In the genomic region with DNA sequence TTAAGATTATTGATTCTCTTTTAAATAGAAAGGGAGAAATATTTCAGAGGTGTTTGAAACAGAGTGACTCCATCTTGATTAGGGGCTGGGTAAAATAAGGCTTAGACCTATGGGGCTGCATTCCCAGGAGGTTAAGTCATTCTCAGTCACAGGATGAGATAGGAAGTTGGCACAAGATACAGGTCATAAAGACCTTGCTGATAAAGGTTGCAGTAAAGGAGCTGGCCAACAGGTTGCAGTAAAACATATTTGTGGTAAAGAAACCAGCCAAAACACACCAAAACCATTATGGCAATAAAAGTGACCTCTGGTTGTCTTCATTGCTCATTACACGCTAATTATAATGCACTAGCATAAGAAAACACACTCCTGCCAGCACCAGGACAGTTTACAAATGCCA, we compare ENCODE assay signal across 22 cellular contexts.
A peak's percentile ranks its signal among the peaks of the same experiment; 100 is the strongest.
DNase-seq lines count a peak whose midpoint lies in the region; ATAC-seq, FAIRE-seq and TF ChIP-seq lines count a peak whose summit lies in the region.
"Had no signal": no experiment of that assay in that cellular context is flagged by ENCODE, and none has a peak within 500 bp of the region (broad histone marks: within the 10 kb centered on the region; RNA-seq: fewer than 3 reads in every experiment).

No MANE protein-coding gene starts in this region.

- no peak overlapping the region for H3K56ac ChIP-seq in H9 (ENCODE audit: insufficient read length, low read depth, low read length)

- H3K79me2 ChIP-seq in GM12878 (ENCODE audit: control insufficient read depth, insufficient read depth, low read length) (no peaks in the 10 kb centered on the region), H9 (ENCODE audit: insufficient read depth, low read length) (no peaks in the 10 kb centered on the region)

- no peak overlapping the region for H2BK12ac ChIP-seq in H9 (ENCODE audit: insufficient read length, low read depth, low read length)

- H3K27ac Mint-ChIP-seq in H9 = no peak overlapping the region
- H3K27ac Mint-ChIP-seq: B cell; CD8-positive, alpha-beta T cell; T-helper 17 cell had no signal

- H3K36me3 Mint-ChIP-seq in H9 (ENCODE audit: insufficient read depth in 1 of 3, low read depth in 3 of 3) = peaks cover 3 to 8% (median 7%) of the 10 kb centered on the region in 3 experiments; a peak in 6 of 7 replicates
- H3K36me3 Mint-ChIP-seq: CD8-positive, alpha-beta T cell had no signal

- H4K5ac ChIP-seq in H9 (ENCODE audit: insufficient read length, low read depth, low read length) = no peak overlapping the region

- no peak overlapping the region for H3K4ac ChIP-seq in H9 (ENCODE audit: low read depth, low read length)

- H3K36me3 ChIP-seq in MG63 (no peaks in the 10 kb centered on the region), GM12878 (ENCODE audit: control insufficient read depth in 2 of 2, insufficient read depth in 2 of 2, low read length in 1 of 2) (no peaks in the 10 kb centered on the region)

- no peak overlapping the region for H2BK20ac ChIP-seq in H9 (ENCODE audit: low read depth, low read length, poor library complexity, severe bottlenecking)

- in situ Hi-C loops in GM12878 (cut with MboI) = no loop called here

- H3K9me3 Mint-ChIP-seq in H9 = peaks cover 34 to 36% of the 10 kb centered on the region in 2 experiments
- H3K9me3 Mint-ChIP-seq: CD8-positive, alpha-beta T cell had no signal

- H2BK15ac ChIP-seq in H9 (ENCODE audit: low read depth, low read length) = no peak overlapping the region

- SMC1A ChIA-PET in GM12878 (lab: Charles Lee; ENCODE audit: uncharacterized antibody, unreplicated experiment) = interaction anchor here (0.8 kb wide), 1 partner anchor 173 kb away, joined by 7 read pairs; no protein-coding TSS in a partner anchor

- H3K4me3 ChIP-seq in A549 (0 out of 3 replicates have a peak overlapping the region, but pooled peaks have one; percentile 25), MG63 (no peak overlapping the region), GM12878 (no peak overlapping the region)
- H3K4me3 ChIP-seq: GM23248 had no signal

- ATAC-seq in A549 = 0 out of 6 replicates have a peak, but pooled peaks of 1 of the 2 experiments have one; percentile 28
- peak; percentile 89 for ATAC-seq in GM12878
- no peak for ATAC-seq in GM21367 (IDR thresholded peaks at IDR 0.05; ENCODE audit: unreplicated experiment)
- ATAC-seq: CD8-positive, alpha-beta T cell; T-helper 17 cell had no signal

- TF ChIP-seq EP300 in A549 (IDR thresholded peaks at IDR 0.05) (no peak), GM12878 (IDR thresholded peaks at IDR 0.05; ENCODE audit: borderline replicate concordance in 1 of 2, control insufficient read depth in 1 of 2, low read depth in 2 of 2, low read length in 2 of 2) (no peak)

- RAD21 ChIA-PET in GM12878 (lab: Charles Lee; ENCODE audit: unreplicated experiment) = no interaction called here

- DNase-seq in A549 (ENCODE audit: low read depth in 1 of 2, low spot score in 1 of 2) (peak in 1 of 2 experiments; percentile 42), H4 (ENCODE audit: low spot score) (peak; percentile 18), MG63 (peak; percentile 9), GM12878 (ENCODE audit: low read depth, low spot score) (no peak), ecto neural progenitor cell (ENCODE audit: low spot score) (no peak), H9 (no peak), SHP77 (lab: John Stamatoyannopoulos, UW) (no peak)
- DNase-seq: CD8-positive, alpha-beta T cell; DMS 273 treated with DMSO at 0.1 percent for 48 hours; GM23248; Kasumi-1; NCI-H1048; NCI-H146; NCI-H2081 treated with DMSO at 0.1 percent for 48 hours; NCI-H2227 treated with DMSO at 0.1 percent for 48 hours; NCI-H526; OCI-M1; SHP77 treated with DMSO at 0.1 percent for 48 hours; T-helper 17 cell had no signal

- no peak overlapping the region for H3K9ac ChIP-seq in GM12878 (ENCODE audit: control insufficient read depth, insufficient read depth, low read length)
- no peak overlapping the region for H3K9ac ChIP-seq in H9 (ENCODE audit: extremely low read depth, insufficient read length, low read length)
- H3K9ac ChIP-seq: GM23248 had no signal

- H3K4me1 ChIP-seq in A549 (no peaks in the 10 kb centered on the region), GM12878 (ENCODE audit: control insufficient read depth, insufficient read depth, low read length) (no peaks in the 10 kb centered on the region), H9 (ENCODE audit: insufficient read depth, low read length) (no peaks in the 10 kb centered on the region)

- no peak overlapping the region for H3K4me3 Mint-ChIP-seq in H9
- H3K4me3 Mint-ChIP-seq: B cell; CD8-positive, alpha-beta T cell; T-helper 17 cell had no signal

- H2AFZ ChIP-seq in GM12878 (ENCODE audit: control insufficient read depth, low read depth, low read length) (no peak overlapping the region), H9 (ENCODE audit: low read length) (no peak overlapping the region)
- H2AFZ ChIP-seq: GM23248 had no signal

- H2AK5ac ChIP-seq in H9 (ENCODE audit: insufficient read length, low read length) = no peak overlapping the region

- 4% methylated on average over 1 of the region's 1 CpG for WGBS in A549 (ENCODE audit: missing lambda C conversion rate)
- WGBS in GM12878 (ENCODE audit: insufficient coverage, insufficient replicate concordance, low lambda C conversion rate, missing lambda C conversion rate) = 27% methylated on average over 1 of the region's 1 CpG
- WGBS in H9 (ENCODE audit: extremely low coverage, insufficient read length, low lambda C conversion rate) = no CpG with 5 or more reads among the region's 1 CpG

- POLR2A ChIA-PET in A549 (lab: Yijun Ruan, JAX) (no interaction called here), GM12878 (lab: Charles Lee) (no interaction called here)

- no peaks in the 10 kb centered on the region for H3K4me1 Mint-ChIP-seq in H9
- H3K4me1 Mint-ChIP-seq: B cell, T-helper 17 cell had no signal

- H3K4me2 ChIP-seq in A549 (peak overlapping the region; percentile 59), GM12878 (ENCODE audit: control insufficient read depth, insufficient read depth) (no peak overlapping the region), H9 (ENCODE audit: insufficient read depth, insufficient read length, low read length) (no peak overlapping the region)

- H3K23ac ChIP-seq in H9 (ENCODE audit: insufficient read length, low read depth, low read length) = no peak overlapping the region

- TF ChIP-seq RAD21 in A549 (conservative IDR thresholded peaks at IDR 0.05 in 1 of 2, IDR thresholded peaks at IDR 0.05 in 1 of 2) (no peak), GM12878 (IDR thresholded peaks at IDR 0.05; ENCODE audit: insufficient read depth, low read depth, low read length) (0 out of 2 replicates have a peak, but pooled peaks have one; percentile 25)

- H3T11ph ChIP-seq in H9 (ENCODE audit: low read length) = no peak overlapping the region

- H4K91ac ChIP-seq in H9 (ENCODE audit: insufficient read length, low read depth, low read length) = no peak overlapping the region

- no peaks in the 10 kb centered on the region for H3K23me2 ChIP-seq in H9 (ENCODE audit: insufficient read length, low read depth, low read length, poor library complexity, severe bottlenecking)

- H3K27me3 Mint-ChIP-seq in H9 (ENCODE audit: low read depth) = peaks cover 3% of the 10 kb centered on the region
- H3K27me3 Mint-ChIP-seq: B cell, T-helper 17 cell had no signal

- no peak overlapping the region for H2BK120ac ChIP-seq in H9 (ENCODE audit: low read depth, low read length, poor library complexity, severe bottlenecking)

- no peak overlapping the region for H4K8ac ChIP-seq in H9 (replicated peaks; ENCODE audit: insufficient read length, low read depth, low read length)

- H3K27ac ChIP-seq in A549 = no peak overlapping the region
- H3K27ac ChIP-seq in GM12878 (ENCODE audit: control insufficient read depth, insufficient read depth) = no peak overlapping the region
- H3K27ac ChIP-seq in H9 (ENCODE audit: insufficient read length, low read depth, low read length) = no peak overlapping the region
- H3K27ac ChIP-seq: GM23248 had no signal

- H3K27me3 ChIP-seq in MG63 = no peaks in the 10 kb centered on the region
- H3K27me3 ChIP-seq in GM12878 (replicated peaks in 1 of 2; ENCODE audit: control insufficient read depth in 2 of 2, insufficient read depth in 2 of 2, low read length in 1 of 2) = no peaks in the 10 kb centered on the region
- H3K27me3 ChIP-seq in H9 (ENCODE audit: insufficient read depth, low read length) = no peaks in the 10 kb centered on the region

- BruUV-seq in GM12878 (replicated peaks; lab: Mats Ljungman, UMichigan) = no TSS peak

- H3K9me3 ChIP-seq in A549 (no peaks in the 10 kb centered on the region), MG63 (no peaks in the 10 kb centered on the region), GM12878 (replicated peaks; ENCODE audit: control insufficient read depth, insufficient read depth, low read length) (no peaks in the 10 kb centered on the region; the same call in 2 of the 3 replicates), H9 (ENCODE audit: control insufficient read depth, low read depth, low read length) (peaks cover 24% of the 10 kb centered on the region)

- no peaks in the 10 kb centered on the region for H3K79me1 ChIP-seq in H9 (ENCODE audit: insufficient read depth, low read depth, low read length, poor library complexity, severe bottlenecking)

- CTCF ChIA-PET in A549 (lab: Yijun Ruan, JAX) (interaction anchor here (0.6 kb wide), 1 partner anchor 320 kb away, joined by 3 read pairs; no protein-coding TSS in a partner anchor), GM12878 (lab: Yijun Ruan, JAX) (interaction anchor here (1.9 kb wide), 1 partner anchor 135 kb away, joined by 7 read pairs; no protein-coding TSS in a partner anchor)

- TF ChIP-seq CTCF in A549 (IDR thresholded peaks at IDR 0.05) = no peak
- peak in 1 of 3 experiments; percentile 15; a peak in 1 of 6 replicates for TF ChIP-seq CTCF in GM12878 (IDR thresholded peaks at IDR 0.05 in 2 of 3, conservative IDR thresholded peaks at IDR 0.05 in 1 of 3; ENCODE audit: control insufficient read depth in 2 of 3, extremely low read depth in 1 of 3, insufficient read depth in 1 of 3, low read depth in 3 of 3, low read length in 3 of 3)
- TF ChIP-seq CTCF in H9 (conservative IDR thresholded peaks at IDR 0.05) = no peak

- TF ChIP-seq POLR2A in A549 (IDR thresholded peaks at IDR 0.05; ENCODE audit: low read length) = no peak
- no peak for TF ChIP-seq POLR2A in GM12878 (IDR thresholded peaks at IDR 0.05; ENCODE audit: low read depth, low read length)

- H4K20me1 ChIP-seq in GM12878 (ENCODE audit: control insufficient read depth, insufficient read depth) (no peaks in the 10 kb centered on the region), H9 (ENCODE audit: control insufficient read depth, insufficient read depth, insufficient read length) (no peaks in the 10 kb centered on the region)

- H3K18ac ChIP-seq in H9 (ENCODE audit: insufficient read length, low read depth, low read length) = no peak overlapping the region

- no peak overlapping the region for H3K14ac ChIP-seq in H9 (ENCODE audit: insufficient read depth, low read length)

- no peak overlapping the region for H2BK5ac ChIP-seq in H9 (ENCODE audit: insufficient read length, low read length)

- FAIRE-seq in A549 (lab: Jason Lieb, UNC) (no peak), GM12878 (lab: Jason Lieb, UNC) (no peak)
- FAIRE-seq: GM18507 had no signal

- intact Hi-C loops in GM12878 (cut with micrococcal nuclease; ENCODE audit: unreplicated experiment) = no loop called here

TF ChIP-seq in A549, 52 proteins besides CTCF, POLR2A, EP300 and RAD21 (continues in another document):
- TF ChIP-seq ZFP36 (IDR thresholded peaks at IDR 0.05; ENCODE audit: borderline replicate concordance, partially characterized antibody) = no peak

TF ChIP-seq in GM12878, 131 proteins besides CTCF, POLR2A, EP300 and RAD21 (continues in another document):
- TF ChIP-seq NR2C1 (IDR thresholded peaks at IDR 0.05) = no peak

Comparison
In these comparisons a context has a peak if more than half of its experiments do, and no peak if none do; other contexts are left out.
1. DNase-seq: peak in H4 (single experiment) and MG63 (single experiment); none in GM12878 (single experiment), ecto neural progenitor cell (single experiment), H9 (single experiment) and SHP77 (0 of 2).